Comparison of ENCODE assay signal across 8 cellular contexts in genomic region chr10:100562806-100563293, GRCh38. TPM values are rescaled to one million over a fixed set of nuclear protein-coding genes. Genes with fewer than 3 reads are reported as not detected.
DNase-seq lines count a peak whose midpoint lies in the region; ATAC-seq and TF ChIP-seq lines count a peak whose summit lies in the region.

No MANE protein-coding gene starts in this region.

- H3K27ac ChIP-seq in endodermal cell (ENCODE audit: low read depth, low read length), result no peak overlapping the region

- peaks cover 8% of the 10 kb centered on the region for H3K36me3 Mint-ChIP-seq in endodermal cell (ENCODE audit: low read depth)
- H3K36me3 Mint-ChIP-seq in nephron progenitor cell (ENCODE audit: low read depth), result peaks cover 3% of the 10 kb centered on the region

- TF ChIP-seq CTCF in BE2C (IDR thresholded peaks at IDR 0.05; ENCODE audit: low read depth, low read length) (peak; percentile 75), GM12875 (IDR thresholded peaks at IDR 0.05; ENCODE audit: borderline replicate concordance, insufficient read depth, low read depth, low read length) (0 out of 2 replicates have a peak, but pooled peaks have one; percentile 6), endodermal cell (conservative IDR thresholded peaks at IDR 0.05) (peak; percentile 79), nephron progenitor cell (IDR thresholded peaks at IDR 0.05) (peak; percentile 50)

- H3K9ac ChIP-seq in endodermal cell (ENCODE audit: extremely low read depth, low read length, poor library complexity, severe bottlenecking), result no peak overlapping the region

- WGBS in endodermal cell (ENCODE audit: insufficient coverage in 1 of 2, insufficient read length in 1 of 2), 2 experiments, result 76 to 84% methylated on average over 9 to 20 of the region's 20 CpGs

- H3K4me3 Mint-ChIP-seq in endodermal cell, result no peak overlapping the region
- H3K4me3 Mint-ChIP-seq in nephron progenitor cell, result peak overlapping the region; percentile 64

- H3K9me3 Mint-ChIP-seq in endodermal cell, result no peaks in the 10 kb centered on the region
- no peaks in the 10 kb centered on the region for H3K9me3 Mint-ChIP-seq in nephron progenitor cell

- H3K9me3 ChIP-seq in BE2C (no peaks in the 10 kb centered on the region), endodermal cell (ENCODE audit: control insufficient read depth, low read length) (no peaks in the 10 kb centered on the region)

- DNase-seq in BE2C, result peak; percentile 73
- DNase-seq in RKO (ENCODE audit: low spot score), result peak; percentile 21
- peak; percentile 92 for DNase-seq in endodermal cell
- DNase-seq in nephron progenitor cell, result peak; percentile 64
- no peak for DNase-seq in DMS153 treated with DMSO at 0.1 percent for 48 hours (lab: John Stamatoyannopoulos, UW; ENCODE audit: unreplicated experiment)

- H3K27me3 ChIP-seq in BE2C (peaks cover 6% of the 10 kb centered on the region; the same call in 1 of the 2 replicates), endodermal cell (ENCODE audit: control insufficient read depth, insufficient read depth, low read length, poor library complexity, severe bottlenecking) (peaks cover 34% of the 10 kb centered on the region)

- no peak overlapping the region for H3K27ac Mint-ChIP-seq in endodermal cell
- peak overlapping the region; percentile 9 for H3K27ac Mint-ChIP-seq in nephron progenitor cell

- H3K4me1 Mint-ChIP-seq in endodermal cell (peaks cover 14% of the 10 kb centered on the region), nephron progenitor cell (peaks cover 17% of the 10 kb centered on the region)

- H3K36me3 ChIP-seq in BE2C, result no peaks in the 10 kb centered on the region
- H3K36me3 ChIP-seq in endodermal cell (ENCODE audit: control insufficient read depth, insufficient read depth, low read length), result peaks cover 4% of the 10 kb centered on the region

- H3K27me3 Mint-ChIP-seq in endodermal cell (ENCODE audit: insufficient read depth) (peaks cover 8% of the 10 kb centered on the region), nephron progenitor cell (ENCODE audit: low read depth, poor library complexity) (peaks cover 17% of the 10 kb centered on the region)

- no peaks in the 10 kb centered on the region for H3K4me1 ChIP-seq in BE2C
- no peaks in the 10 kb centered on the region for H3K4me1 ChIP-seq in endodermal cell (ENCODE audit: control insufficient read depth, insufficient read depth, low read length)

- ATAC-seq in GM18517 (IDR thresholded peaks at IDR 0.05; ENCODE audit: unreplicated experiment) (no peak), GM18867 (IDR thresholded peaks at IDR 0.05; ENCODE audit: unreplicated experiment) (no peak)

- H3K4me3 ChIP-seq in BE2C (ENCODE audit: low read depth, low read length) (no peak overlapping the region), GM12875 (ENCODE audit: low read depth, low read length) (no peak overlapping the region), endodermal cell (ENCODE audit: low read length) (no peak overlapping the region)

RNA-seq across cellular contexts. Expression of gene HIF1AN, which starts 27.1 kb away (rescaled TPM):
- 16.6 TPM for polyA plus RNA-seq in BE2C (2012; ENCODE audit: insufficient read depth, insufficient read length, low read depth)
- 10 to 100 TPM; 51.8 to 58.8 TPM for total RNA-seq in endodermal cell
- 28.9 TPM for polyA plus RNA-seq in endodermal cell (2013, experiment 1 of 2)
- 22.4 TPM for polyA plus RNA-seq in endodermal cell (2013, experiment 2 of 2)

RNA-seq across cellular contexts. Expression of gene NDUFB8, which starts 33.2 kb away (rescaled TPM):
- polyA plus RNA-seq in BE2C (2012; ENCODE audit: insufficient read depth, insufficient read length, low read depth), result 253 TPM
- total RNA-seq in endodermal cell, result 100 to 1,000 TPM; 162 to 192 TPM
- 196 TPM for polyA plus RNA-seq in endodermal cell (2013, experiment 1 of 2)
- 185 TPM for polyA plus RNA-seq in endodermal cell (2013, experiment 2 of 2)

RNA-seq across cellular contexts. Expression of gene SEC31B, which starts 43.2 kb away (rescaled TPM):
- 32.5 TPM for polyA plus RNA-seq in BE2C (2012; ENCODE audit: insufficient read depth, insufficient read length, low read depth)
- 10 to 100 TPM in 1 of 2 donors, 1 to 10 TPM in 1; 9.0 to 13.6 TPM for total RNA-seq in endodermal cell
- 14.0 TPM for polyA plus RNA-seq in endodermal cell (2013, experiment 1 of 2)
- polyA plus RNA-seq in endodermal cell (2013, experiment 2 of 2), result 13.4 TPM

Comparison
In these comparisons a context has a peak if more than half of its experiments do, and no peak if none do; other contexts are left out.
1. CTCF ChIP-seq: peak in every context shown above with its lines; median percentile 79 in endodermal cell; 75 in BE2C; 50 in nephron progenitor cell; 6 in GM12875.